1 cellular context compared by ENCODE assay signal in genomic region chr6:107679457-107679856, GRCh38.
TF ChIP-seq lines count a peak whose summit lies in the region.

No MANE protein-coding gene starts in this region.

TF ChIP-seq in HEK293, 187 proteins besides CTCF, POLR2A, EP300 and RAD21 (continued from another document):
- TF ChIP-seq TRIM28 (IDR thresholded peaks at IDR 0.05; ENCODE audit: borderline replicate concordance, low read length), result 0 out of 2 replicates have a peak, but pooled peaks have one; percentile 18
- TF ChIP-seq ZFHX2 (tag by site-specific recombination; conservative IDR thresholded peaks at IDR 0.05), result peak; percentile 84
- no peak for TF ChIP-seq PRDM10 (tag by site-specific recombination; IDR thresholded peaks at IDR 0.05)
- TF ChIP-seq ATF2 (tag by site-specific recombination; IDR thresholded peaks at IDR 0.05; ENCODE audit: low read depth), result no peak
- TF ChIP-seq EGR2 (tag by site-specific recombination; IDR thresholded peaks at IDR 0.05; ENCODE audit: low read depth), result peak; percentile 79
- no peak for TF ChIP-seq ZNF37A (tag by site-specific recombination; IDR thresholded peaks at IDR 0.05)
- no peak for TF ChIP-seq INSM2 (tag by site-specific recombination; IDR thresholded peaks at IDR 0.05)
- TF ChIP-seq MEIS1 (CRISPR knock-in tag; IDR thresholded peaks at IDR 0.05; ENCODE audit: borderline replicate concordance), result no peak
- TF ChIP-seq ZNF791 (tag by site-specific recombination; IDR thresholded peaks at IDR 0.05), result no peak
- no peak for TF ChIP-seq ZNF510 (tag by site-specific recombination; IDR thresholded peaks at IDR 0.05; ENCODE audit: insufficient replicate concordance)
- TF ChIP-seq ZNF596 (tag by site-specific recombination; IDR thresholded peaks at IDR 0.05), result no peak
- TF ChIP-seq ZNF350 (tag by site-specific recombination; IDR thresholded peaks at IDR 0.05), result no peak
- no peak for TF ChIP-seq ZBTB26 (tag by site-specific recombination; optimal IDR thresholded peaks at IDR 0.05)
- TF ChIP-seq RBAK (tag by site-specific recombination; IDR thresholded peaks at IDR 0.05), result no peak
- TF ChIP-seq BCL11A (tag by site-specific recombination; IDR thresholded peaks at IDR 0.05; ENCODE audit: low read depth), result no peak
- no peak for TF ChIP-seq BCL6B (tag by site-specific recombination; IDR thresholded peaks at IDR 0.05)
